In the genomic region with DNA sequence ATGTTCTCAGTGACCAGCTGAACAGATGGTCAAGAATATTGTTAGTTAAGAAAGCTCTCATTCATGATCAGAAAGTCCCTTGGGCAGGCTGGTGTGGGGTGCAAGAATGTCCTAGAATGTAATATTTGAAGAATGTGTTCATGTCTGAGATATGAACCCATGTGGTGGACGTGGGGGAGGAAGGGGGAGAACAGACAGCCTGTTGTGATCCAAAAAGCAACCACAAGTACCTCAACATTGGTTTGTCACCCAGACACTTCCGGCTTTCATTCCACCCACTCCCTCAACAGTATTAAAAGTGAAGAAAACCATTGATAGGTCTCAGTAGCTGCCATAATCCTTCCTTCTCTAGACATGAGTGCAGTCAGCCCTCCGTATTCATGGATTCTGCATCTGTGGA, we compare ENCODE assay signal across 7 cellular contexts.
DNase-seq lines count a peak whose midpoint lies in the region; ATAC-seq and TF ChIP-seq lines count a peak whose summit lies in the region.

No MANE protein-coding gene starts in this region.

- intact Hi-C loops in activated B cell treated with CpG ODN at 0.5 μM for 24 hours (cut with micrococcal nuclease) = loop anchor here (2.0 kb wide), 1 partner anchor 15 kb away; no protein-coding TSS in a partner anchor

- no peaks in the 10 kb centered on the region for H3K9me3 Mint-ChIP-seq in activated B cell treated with CpG ODN at 0.5 μM for 24 hours

- CTCF ChIA-PET in activated B cell treated with CpG ODN at 0.5 μM for 24 hours (lab: Charles Lee) = no interaction called here

- ATAC-seq in GM19023 (IDR thresholded peaks at IDR 0.05; ENCODE audit: unreplicated experiment) = peak; percentile 91
- ATAC-seq in HG03159 (IDR thresholded peaks at IDR 0.05; ENCODE audit: unreplicated experiment) = peak; percentile 85
- peak; percentile 66 for ATAC-seq in activated B cell treated with CpG ODN at 0.5 μM for 24 hours (ENCODE audit: low read depth)

- no peaks in the 10 kb centered on the region for H3K36me3 Mint-ChIP-seq in activated B cell treated with CpG ODN at 0.5 μM for 24 hours (ENCODE audit: low read depth)

- no peak for TF ChIP-seq CTCF in activated B cell treated with CpG ODN at 0.5 μM for 24 hours (IDR thresholded peaks at IDR 0.05)

- POLR2A ChIA-PET in activated B cell treated with CpG ODN at 0.5 μM for 24 hours (lab: Charles Lee) = interaction anchor here (0.7 to 1.0 kb wide), 3 partner anchors 11 to 493 kb away, joined by 3 to 6 read pairs (median 4); no protein-coding TSS in a partner anchor

- H3K27me3 Mint-ChIP-seq in activated B cell treated with CpG ODN at 0.5 μM for 24 hours = peaks cover 11% of the 10 kb centered on the region

- peak overlapping the region; percentile 57 for H3K27ac Mint-ChIP-seq in activated B cell treated with CpG ODN at 0.5 μM for 24 hours

- H3K4me1 Mint-ChIP-seq in activated B cell treated with CpG ODN at 0.5 μM for 24 hours = peaks cover 21% of the 10 kb centered on the region

- H3K4me3 Mint-ChIP-seq in activated B cell treated with CpG ODN at 0.5 μM for 24 hours = no peak overlapping the region

- DNase-seq in activated B cell treated with CpG ODN at 0.5 μM for 24 hours (no peak), dermis blood vessel endothelial cell (no peak), HPDE6-E6E7 (ENCODE audit: extremely low spot score) (no peak)
- DNase-seq in effector CD4-positive, alpha-beta T cell = peak; percentile 42
- peak; percentile 36 to 48 for DNase-seq in stimulated activated CD4-positive, alpha-beta T cell treated with anti-CD3 and anti-CD28 coated beads, Interleukin-2, amount 100 ng/mL, for 48 hours

Comparison
In these comparisons a context has a peak if more than half of its experiments do, and no peak if none do; other contexts are left out.
1. DNase-seq: peak in effector CD4-positive, alpha-beta T cell (single experiment) and stimulated activated CD4-positive, alpha-beta T cell treated with anti-CD3 and anti-CD28 coated beads, Interleukin-2, amount 100 ng/mL, for 48 hours (2 of 2); none in activated B cell treated with CpG ODN at 0.5 μM for 24 hours (single experiment), dermis blood vessel endothelial cell (single experiment) and HPDE6-E6E7 (single experiment).
2. Peak in every context shown above with its lines, with median percentiles within 50 percentile points of each other: ATAC-seq.